ENCODE assay signal across 11 cellular contexts in genomic region chr6:130945401-130945919, GRCh38.
DNase-seq lines count a peak whose midpoint lies in the region; ATAC-seq and TF ChIP-seq lines count a peak whose summit lies in the region.
"Had no signal": no experiment of that assay in that cellular context is flagged by ENCODE, and none has a peak within 500 bp of the region (broad histone marks: within the 10 kb centered on the region; RNA-seq: fewer than 3 reads in every experiment).

No MANE protein-coding gene starts in this region.

- H3K36me3 ChIP-seq in GM23338 (ENCODE audit: insufficient read depth) (no peaks in the 10 kb centered on the region), HAP-1 (replicated peaks) (no peaks in the 10 kb centered on the region)
- H3K36me3 ChIP-seq: gastrocnemius medialis had no signal

- peak overlapping the region; percentile 39 for H3K27ac ChIP-seq in GM23338 (ENCODE audit: low read depth)
- H3K27ac ChIP-seq: gastrocnemius medialis, PC-9 had no signal

- peak; percentile 27 for DNase-seq in GM23338 (ENCODE audit: low spot score)
- DNase-seq in OCI-M1 (lab: John Stamatoyannopoulos, UW) = peak; percentile 44
- peak; percentile 3 for DNase-seq in epithelial cell of esophagus (ENCODE audit: low read depth)
- peak; percentile 47 for DNase-seq in stromal cell of bone marrow (ENCODE audit: low read depth)
- no peak for DNase-seq in HAP-1 (ENCODE audit: low spot score in 2 of 2)
- DNase-seq in NCI-H1694 treated with DMSO at 0.1 percent for 48 hours (lab: John Stamatoyannopoulos, UW) = no peak
- DNase-seq: activated T-cell treated with anti-CD3 and anti-CD28 coated beads, Interleukin-2, amount 50 U/mL, for 4 hours; gastrocnemius medialis; NCI-H2029 had no signal

- H3F3A ChIP-seq in GM23338 (replicated peaks; ENCODE audit: low read depth) = no peaks in the 10 kb centered on the region

- no peaks in the 10 kb centered on the region for H4K20me1 ChIP-seq in GM23338 (replicated peaks; ENCODE audit: insufficient read depth)

- H3K4me2 ChIP-seq in GM23338 = peak overlapping the region; percentile 64
- H3K4me2 ChIP-seq: PC-9 had no signal

- peak; percentile 59 for ATAC-seq in GM23338
- ATAC-seq in GM18519 (IDR thresholded peaks at IDR 0.05; ENCODE audit: low FRiP score, unreplicated experiment) = no peak
- ATAC-seq: activated T-cell treated with anti-CD3 and anti-CD28 coated beads, Interleukin-2, amount 50 U/mL, for 4 hours; gastrocnemius medialis had no signal

- no peak for TF ChIP-seq CTCF in GM23338 (conservative IDR thresholded peaks at IDR 0.05; ENCODE audit: low read depth in 2 of 2)
- TF ChIP-seq CTCF in epithelial cell of esophagus (IDR thresholded peaks at IDR 0.05; ENCODE audit: insufficient read depth, low read depth, low read length, missing control alignments) = no peak

- H3K4me3 Mint-ChIP-seq in GM23338 = peak overlapping the region; percentile 12; the same call in 2 of the 3 replicates
- H3K4me3 Mint-ChIP-seq: activated T-cell treated with anti-CD3 and anti-CD28 coated beads, Interleukin-2, amount 50 U/mL, for 4 hours had no signal

- no peaks in the 10 kb centered on the region for H3K79me2 ChIP-seq in GM23338 (replicated peaks; ENCODE audit: insufficient read depth)

- H3K4me1 Mint-ChIP-seq in GM23338 = peaks cover 29% of the 10 kb centered on the region

- in situ Hi-C loops in HAP-1 (cut with MboI; ENCODE audit: low sequenced_read_pairs) = no loop called here

- no peak overlapping the region for H2AFZ ChIP-seq in GM23338
- H2AFZ ChIP-seq: PC-9 had no signal

- no peaks in the 10 kb centered on the region for H3K9me3 Mint-ChIP-seq in GM23338
- H3K9me3 Mint-ChIP-seq: activated T-cell treated with anti-CD3 and anti-CD28 coated beads, Interleukin-2, amount 50 U/mL, for 4 hours had no signal

- H3K4me1 ChIP-seq in GM23338 (ENCODE audit: insufficient read depth) (peaks cover 29% of the 10 kb centered on the region), HAP-1 (peaks cover 30% of the 10 kb centered on the region)
- H3K4me1 ChIP-seq: gastrocnemius medialis had no signal

- H3K9me3 ChIP-seq in HAP-1 = no peaks in the 10 kb centered on the region
- H3K9me3 ChIP-seq: gastrocnemius medialis had no signal

- H3K4me3 ChIP-seq in GM23338 = no peak overlapping the region
- no peak overlapping the region for H3K4me3 ChIP-seq in epithelial cell of esophagus (ENCODE audit: low read length)
- H3K4me3 ChIP-seq in HAP-1 = no peak overlapping the region
- H3K4me3 ChIP-seq: gastrocnemius medialis, PC-9 had no signal

- no peaks in the 10 kb centered on the region for H3K27me3 Mint-ChIP-seq in GM23338 (ENCODE audit: insufficient read depth, low read depth, poor library complexity)

- H3K9me2 ChIP-seq in GM23338 (ENCODE audit: insufficient read depth) = no peaks in the 10 kb centered on the region

- peaks cover 9% of the 10 kb centered on the region; the same call in 1 of the 3 replicates for H3K36me3 Mint-ChIP-seq in GM23338 (ENCODE audit: low read depth)

- H3K27me3 ChIP-seq in GM23338 (ENCODE audit: insufficient read depth) (no peaks in the 10 kb centered on the region), HAP-1 (ENCODE audit: low read depth) (no peaks in the 10 kb centered on the region)
- H3K27me3 ChIP-seq: gastrocnemius medialis had no signal

- H3K27ac Mint-ChIP-seq in GM23338 = peak overlapping the region; percentile 86

TF ChIP-seq in GM23338, 12 proteins besides CTCF, POLR2A, EP300 and RAD21:
- no peak for TF ChIP-seq ZNF114 (CRISPR knock-in tag; IDR thresholded peaks at IDR 0.05)

Comparison
In these comparisons a context has a peak if more than half of its experiments do, and no peak if none do; other contexts are left out.
1. DNase-seq: peak in GM23338 (single experiment), OCI-M1 (single experiment), epithelial cell of esophagus (single experiment) and stromal cell of bone marrow (single experiment); none in HAP-1 (0 of 2) and NCI-H1694 treated with DMSO at 0.1 percent for 48 hours (single experiment).